27 cellular contexts compared by ENCODE assay signal in genomic region chr1:1089731-1090423, GRCh38. TPM values are rescaled to one million over a fixed set of nuclear protein-coding genes. Genes with fewer than 3 reads are reported as not detected.
DNase-seq lines count a peak whose midpoint lies in the region; ATAC-seq and TF ChIP-seq lines count a peak whose summit lies in the region.
"Had no signal": no experiment of that assay in that cellular context is flagged by ENCODE, and none has a peak within 500 bp of the region (broad histone marks: within the 10 kb centered on the region; RNA-seq: fewer than 3 reads in every experiment).

No MANE protein-coding gene starts in this region.

- H3K9me3 Mint-ChIP-seq in endothelial cell (ENCODE audit: unreplicated experiment), result no peaks in the 10 kb centered on the region
- H3K9me3 Mint-ChIP-seq: stimulated activated memory B cell treated with anti-CD40 and anti-IgM and Interleukin-4, amounts not matched to agents 10 μg/mL and 1 μg/mL and 100 μg/mL, for 72 hours; T-cell had no signal

- no peaks in the 10 kb centered on the region for H3K9me2 ChIP-seq in SK-N-SH

- H3K36me3 ChIP-seq in SK-N-SH (replicated peaks in 1 of 2; ENCODE audit: control insufficient read depth in 1 of 2, insufficient read depth in 2 of 2, low read length in 1 of 2) (no peaks in the 10 kb centered on the region), SJCRH30 (no peaks in the 10 kb centered on the region), BE2C (no peaks in the 10 kb centered on the region)
- H3K36me3 ChIP-seq: heart left ventricle, thoracic aorta had no signal

- H4K20me1 ChIP-seq in SK-N-SH (ENCODE audit: insufficient read depth), result no peaks in the 10 kb centered on the region

- no peak overlapping the region for H2AFZ ChIP-seq in SK-N-SH (ENCODE audit: low read depth)

- H3K4me3 Mint-ChIP-seq in endothelial cell (ENCODE audit: unreplicated experiment), result peak overlapping the region; percentile 67
- H3K4me3 Mint-ChIP-seq: stimulated activated memory B cell treated with anti-CD40 and anti-IgM and Interleukin-4, amounts not matched to agents 10 μg/mL and 1 μg/mL and 100 μg/mL, for 72 hours; T-cell had no signal

- no peaks in the 10 kb centered on the region for H3F3A ChIP-seq in SK-N-SH (replicated peaks; ENCODE audit: insufficient read depth)

- peaks cover 9% of the 10 kb centered on the region for H3K27me3 Mint-ChIP-seq in endothelial cell (ENCODE audit: unreplicated experiment)
- H3K27me3 Mint-ChIP-seq: stimulated activated memory B cell treated with anti-CD40 and anti-IgM and Interleukin-4, amounts not matched to agents 10 μg/mL and 1 μg/mL and 100 μg/mL, for 72 hours; T-cell had no signal

- H3K79me2 ChIP-seq in SK-N-SH (ENCODE audit: insufficient read depth), result no peaks in the 10 kb centered on the region

- no peaks in the 10 kb centered on the region for H3K9me3 ChIP-seq in SK-N-SH
- no peaks in the 10 kb centered on the region for H3K9me3 ChIP-seq in SJCRH30 (replicated peaks)
- no peaks in the 10 kb centered on the region for H3K9me3 ChIP-seq in BE2C
- H3K9me3 ChIP-seq: heart left ventricle, thoracic aorta had no signal

- TF ChIP-seq RAD21 in SK-N-SH (IDR thresholded peaks at IDR 0.05; ENCODE audit: low read length), result no peak

- no peak for TF ChIP-seq CTCF in SK-N-SH (IDR thresholded peaks at IDR 0.05)
- no peak for TF ChIP-seq CTCF in endothelial cell (IDR thresholded peaks at IDR 0.05; ENCODE audit: unreplicated experiment)
- no peak for TF ChIP-seq CTCF in BE2C (IDR thresholded peaks at IDR 0.05; ENCODE audit: low read depth, low read length)

- TF ChIP-seq EP300 in SK-N-SH (IDR thresholded peaks at IDR 0.05; ENCODE audit: borderline replicate concordance in 1 of 2, low read depth in 1 of 2, low read length in 1 of 2), result no peak

- H3K27ac Mint-ChIP-seq in endothelial cell (ENCODE audit: unreplicated experiment), result no peak overlapping the region
- H3K27ac Mint-ChIP-seq: stimulated activated memory B cell treated with anti-CD40 and anti-IgM and Interleukin-4, amounts not matched to agents 10 μg/mL and 1 μg/mL and 100 μg/mL, for 72 hours; T-cell had no signal

- no peaks in the 10 kb centered on the region for H3K27me3 ChIP-seq in SK-N-SH (ENCODE audit: insufficient read depth)
- no peaks in the 10 kb centered on the region for H3K27me3 ChIP-seq in SJCRH30
- H3K27me3 ChIP-seq in BE2C, result no peaks in the 10 kb centered on the region
- H3K27me3 ChIP-seq: dorsolateral prefrontal cortex, heart left ventricle had no signal

- no peak overlapping the region for H3K27ac ChIP-seq in SK-N-SH (ENCODE audit: low read depth in 2 of 2, low read length in 1 of 2)
- H3K27ac ChIP-seq in SJCRH30, result no peak overlapping the region
- H3K27ac ChIP-seq: 22Rv1, dorsolateral prefrontal cortex, epithelial cell of prostate, heart left ventricle, thoracic aorta had no signal

- no peak for ATAC-seq in SK-N-SH treated with all-trans-retinoic acid at 6 μM for 48 hours
- ATAC-seq: heart left ventricle; stimulated activated memory B cell treated with anti-CD40 and anti-IgM and Interleukin-4, amounts not matched to agents 10 μg/mL and 1 μg/mL and 100 μg/mL, for 72 hours; T-cell had no signal

- peaks cover 7% of the 10 kb centered on the region for H3K36me3 Mint-ChIP-seq in endothelial cell (ENCODE audit: low read depth, unreplicated experiment)

- CTCF ChIA-PET in SK-N-SH (lab: Yijun Ruan, JAX), result interaction anchor here (0.8 to 1.6 kb wide), 2 partner anchors 32 to 42 kb away, joined by 3 to 4 read pairs; no protein-coding TSS in a partner anchor

- no peak overlapping the region for H3K4me2 ChIP-seq in SK-N-SH

- 97% methylated on average over 15 of the region's 22 CpGs for WGBS in SK-N-SH (ENCODE audit: low lambda C conversion rate)

- intact Hi-C loops in posterior vena cava (cut with DNase I), result no loop called here

- no peak overlapping the region for H3K9ac ChIP-seq in SK-N-SH

- H3K4me3 ChIP-seq in SK-N-SH (ENCODE audit: low read depth in 2 of 2, low read length in 1 of 2) (no peak overlapping the region), SJCRH30 (no peak overlapping the region), BE2C (ENCODE audit: low read depth, low read length) (no peak overlapping the region)
- H3K4me3 ChIP-seq: dorsolateral prefrontal cortex, heart left ventricle, thoracic aorta had no signal

- DNase-seq in SK-N-SH, result peak; percentile 16
- DNase-seq in GM19238 (ENCODE audit: insufficient read length, low spot score), result peak; percentile 5
- no peak for DNase-seq in endothelial cell (ENCODE audit: low spot score)
- DNase-seq in posterior vena cava (ENCODE audit: low spot score), result peak; percentile 68
- DNase-seq in SJCRH30, result no peak
- no peak for DNase-seq in NCI-H2171 treated with DMSO at 0.1 percent for 48 hours (lab: John Stamatoyannopoulos, UW)
- DNase-seq in BE2C, result no peak
- DNase-seq: activated CD4-positive, alpha-beta T cell treated with anti-CD3 and anti-CD28 coated beads for 48 hours; central memory CD4-positive, alpha-beta T cell; DND-41; Kasumi-1; NCI-H1092; NCI-H1930; NCI-H226; NCI-H82; SHP77; small intestine; T-cell had no signal

- H3K4me1 Mint-ChIP-seq in endothelial cell (ENCODE audit: unreplicated experiment), result no peaks in the 10 kb centered on the region
- H3K4me1 Mint-ChIP-seq: T-cell had no signal

- H3K4me1 ChIP-seq in SK-N-SH (ENCODE audit: control insufficient read depth in 1 of 2, insufficient read depth in 2 of 2, low read depth in 1 of 2, low read length in 1 of 2), result no peaks in the 10 kb centered on the region
- H3K4me1 ChIP-seq in SJCRH30, result no peaks in the 10 kb centered on the region
- no peaks in the 10 kb centered on the region for H3K4me1 ChIP-seq in BE2C
- H3K4me1 ChIP-seq: heart left ventricle had no signal

- POLR2A ChIA-PET in SK-N-SH (lab: Yijun Ruan, JAX), result no interaction called here

TF ChIP-seq in SK-N-SH, 30 proteins besides CTCF, POLR2A, EP300 and RAD21 (continues in another document):
- TF ChIP-seq IRF3 (IDR thresholded peaks at IDR 0.05; ENCODE audit: low read depth, low read length) (no peak), TAF1 (IDR thresholded peaks at IDR 0.05; ENCODE audit: borderline replicate concordance, low read depth, low read length) (no peak)

TF ChIP-seq in SK-N-SH treated with all-trans-retinoic acid at 6 μM for 48 hours, 23 proteins besides CTCF, POLR2A, EP300 and RAD21 (continues in another document):
- no peak for TF ChIP-seq TCF4 (CRISPR knock-in tag; IDR thresholded peaks at IDR 0.05; ENCODE audit: borderline replicate concordance)
- TF ChIP-seq BACH2 (CRISPR knock-in tag; IDR thresholded peaks at IDR 0.05; ENCODE audit: borderline replicate concordance), result no peak
- no peak for TF ChIP-seq CSRNP3 (CRISPR knock-in tag; IDR thresholded peaks at IDR 0.05)
- no peak for TF ChIP-seq TOX (CRISPR knock-in tag; IDR thresholded peaks at IDR 0.05; ENCODE audit: borderline replicate concordance)
- TF ChIP-seq SNAI2 (CRISPR knock-in tag; IDR thresholded peaks at IDR 0.05), result no peak
- TF ChIP-seq ARNTL (CRISPR knock-in tag; IDR thresholded peaks at IDR 0.05; ENCODE audit: borderline replicate concordance, low read depth), result no peak
- TF ChIP-seq CREB5 (CRISPR knock-in tag; IDR thresholded peaks at IDR 0.05; ENCODE audit: low read depth), result no peak

RNA-seq across cellular contexts. Expression of gene RNF223, which starts 15.8 kb away (rescaled TPM):
- not detected in 2 replicates for polyA plus RNA-seq in SK-N-SH (2012; rRNA removed)
- not detected in 2 replicates for polyA plus RNA-seq in SK-N-SH (2012; cell fraction: cytosol; rRNA removed)
- 0.04 TPM in 1 of 2 replicates, not detected in the other for polyA plus RNA-seq in SK-N-SH (2012; cell fraction: nucleus; rRNA removed)
- total RNA-seq in endothelial cell (ENCODE audit: unreplicated experiment) (not detected), posterior vena cava (not detected)
- total RNA-seq in SJCRH30 (2014; rRNA removed; shearing (Covaris generic)), result not detected in 2 replicates
- polyA plus RNA-seq in BE2C (2012; ENCODE audit: insufficient read depth, insufficient read length, low read depth), result not detected
- total RNA-seq: heart left ventricle, OCI-LY7, pulmonary artery endothelial cell, T-cell had no signal
- polyA plus RNA-seq: heart left ventricle had no signal

RNA-seq across cellular contexts. Expression of gene C1orf159, which starts 26.0 kb away (rescaled TPM):
- polyA plus RNA-seq in SK-N-SH (2012; rRNA removed), result 10.1 and 10.2 TPM in 2 replicates
- 3.0 and 4.9 TPM in 2 replicates for polyA plus RNA-seq in SK-N-SH (2012; cell fraction: cytosol; rRNA removed)
- 57.7 and 66.0 TPM in 2 replicates for polyA plus RNA-seq in SK-N-SH (2012; cell fraction: nucleus; rRNA removed)
- total RNA-seq in endothelial cell (ENCODE audit: unreplicated experiment) (16.6 TPM), posterior vena cava (1 to 10 TPM; 6.7 to 7.4 TPM)
- total RNA-seq in SJCRH30 (2014; rRNA removed; shearing (Covaris generic)), result 19.9 and 20.8 TPM in 2 replicates
- polyA plus RNA-seq in BE2C (2012; ENCODE audit: insufficient read depth, insufficient read length, low read depth), result 32.0 TPM

Comparison
In these comparisons a context has a peak if more than half of its experiments do, and no peak if none do; other contexts are left out.
1. DNase-seq: peak in SK-N-SH (single experiment), GM19238 (single experiment) and posterior vena cava (single experiment); none in endothelial cell (single experiment), SJCRH30 (0 of 2), NCI-H2171 treated with DMSO at 0.1 percent for 48 hours (single experiment) and BE2C (single experiment).